In the genomic region with DNA sequence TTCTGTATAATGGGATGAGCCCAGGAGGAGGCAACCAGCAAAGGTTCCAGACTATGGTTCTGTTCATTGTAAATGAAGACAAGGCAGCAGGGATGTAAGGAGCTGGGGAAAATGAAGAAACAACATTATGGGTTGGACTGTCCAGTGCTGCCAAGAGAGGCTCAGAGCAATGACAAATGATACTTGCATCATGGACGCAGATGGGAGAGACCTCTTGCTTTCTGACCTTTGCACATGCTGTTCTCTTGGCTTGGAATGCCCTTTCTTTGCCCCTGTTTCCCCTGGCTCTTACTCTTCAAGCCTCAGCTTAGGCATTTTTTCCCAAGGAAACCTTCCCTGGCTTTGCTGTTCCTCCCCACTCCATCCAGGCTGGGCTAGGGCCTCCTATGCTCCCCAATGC, we compare ENCODE assay signal across 2 cellular contexts.
TF ChIP-seq lines count a peak whose summit lies in the region.

No MANE protein-coding gene starts in this region.

TF ChIP-seq in liver, 16 proteins besides CTCF, POLR2A, EP300 and RAD21 (continued from another document):
- no peak for TF ChIP-seq FOXA2 (IDR thresholded peaks at IDR 0.05)
- TF ChIP-seq, protein P1, sequence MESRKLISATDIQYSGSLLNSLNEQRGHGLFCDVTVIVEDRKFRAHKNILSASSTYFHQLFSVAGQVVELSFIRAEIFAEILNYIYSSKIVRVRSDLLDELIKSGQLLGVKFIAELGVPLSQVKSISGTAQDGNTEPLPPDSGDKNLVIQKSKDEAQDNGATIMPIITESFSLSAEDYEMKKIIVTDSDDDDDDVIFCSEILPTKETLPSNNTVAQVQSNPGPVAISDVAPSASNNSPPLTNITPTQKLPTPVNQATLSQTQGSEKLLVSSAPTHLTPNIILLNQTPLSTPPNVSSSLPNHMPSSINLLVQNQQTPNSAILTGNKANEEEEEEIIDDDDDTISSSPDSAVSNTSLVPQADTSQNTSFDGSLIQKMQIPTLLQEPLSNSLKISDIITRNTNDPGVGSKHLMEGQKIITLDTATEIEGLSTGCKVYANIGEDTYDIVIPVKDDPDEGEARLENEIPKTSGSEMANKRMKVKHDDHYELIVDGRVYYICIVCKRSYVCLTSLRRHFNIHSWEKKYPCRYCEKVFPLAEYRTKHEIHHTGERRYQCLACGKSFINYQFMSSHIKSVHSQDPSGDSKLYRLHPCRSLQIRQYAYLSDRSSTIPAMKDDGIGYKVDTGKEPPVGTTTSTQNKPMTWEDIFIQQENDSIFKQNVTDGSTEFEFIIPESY (IDR thresholded peaks at IDR 0.05), result no peak
- TF ChIP-seq HNF4G (IDR thresholded peaks at IDR 0.05), result no peak
- peak; percentile 62 for TF ChIP-seq NR2F2 (IDR thresholded peaks at IDR 0.05)
TF ChIP-seq in liver: peak in this region for 1.

TF ChIP-seq in HepG2, 621 proteins besides CTCF, POLR2A, EP300 and RAD21 (continued from another document):
- TF ChIP-seq HNF4A (CRISPR knock-in tag; IDR thresholded peaks at IDR 0.05), result no peak
- TF ChIP-seq ELF1 (CRISPR knock-in tag; IDR thresholded peaks at IDR 0.05), result no peak
- no peak for TF ChIP-seq TBP (CRISPR knock-in tag; IDR thresholded peaks at IDR 0.05)
- no peak for TF ChIP-seq TBX2 (CRISPR knock-in tag; IDR thresholded peaks at IDR 0.05; ENCODE audit: borderline replicate concordance)
- no peak for TF ChIP-seq ZNF530 (CRISPR knock-in tag; IDR thresholded peaks at IDR 0.05; ENCODE audit: low read depth)
- no peak for TF ChIP-seq PCBP1 (IDR thresholded peaks at IDR 0.05; ENCODE audit: borderline replicate concordance, low read depth, low read length)
- TF ChIP-seq NRL (CRISPR knock-in tag; IDR thresholded peaks at IDR 0.05; ENCODE audit: borderline replicate concordance), result no peak
- TF ChIP-seq ZNF616 (CRISPR knock-in tag; IDR thresholded peaks at IDR 0.05; ENCODE audit: low read depth), result no peak
- TF ChIP-seq ETV5 (CRISPR knock-in tag; IDR thresholded peaks at IDR 0.05; ENCODE audit: borderline replicate concordance), result no peak
- TF ChIP-seq, protein P2, sequence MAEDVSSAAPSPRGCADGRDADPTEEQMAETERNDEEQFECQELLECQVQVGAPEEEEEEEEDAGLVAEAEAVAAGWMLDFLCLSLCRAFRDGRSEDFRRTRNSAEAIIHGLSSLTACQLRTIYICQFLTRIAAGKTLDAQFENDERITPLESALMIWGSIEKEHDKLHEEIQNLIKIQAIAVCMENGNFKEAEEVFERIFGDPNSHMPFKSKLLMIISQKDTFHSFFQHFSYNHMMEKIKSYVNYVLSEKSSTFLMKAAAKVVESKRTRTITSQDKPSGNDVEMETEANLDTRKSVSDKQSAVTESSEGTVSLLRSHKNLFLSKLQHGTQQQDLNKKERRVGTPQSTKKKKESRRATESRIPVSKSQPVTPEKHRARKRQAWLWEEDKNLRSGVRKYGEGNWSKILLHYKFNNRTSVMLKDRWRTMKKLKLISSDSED (CRISPR knock-in tag; IDR thresholded peaks at IDR 0.05), result no peak
- TF ChIP-seq, protein P3, sequence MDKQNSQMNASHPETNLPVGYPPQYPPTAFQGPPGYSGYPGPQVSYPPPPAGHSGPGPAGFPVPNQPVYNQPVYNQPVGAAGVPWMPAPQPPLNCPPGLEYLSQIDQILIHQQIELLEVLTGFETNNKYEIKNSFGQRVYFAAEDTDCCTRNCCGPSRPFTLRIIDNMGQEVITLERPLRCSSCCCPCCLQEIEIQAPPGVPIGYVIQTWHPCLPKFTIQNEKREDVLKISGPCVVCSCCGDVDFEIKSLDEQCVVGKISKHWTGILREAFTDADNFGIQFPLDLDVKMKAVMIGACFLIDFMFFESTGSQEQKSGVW (CRISPR knock-in tag; IDR thresholded peaks at IDR 0.05; ENCODE audit: borderline replicate concordance), result no peak
- no peak for TF ChIP-seq CREM (IDR thresholded peaks at IDR 0.05)
- no peak for TF ChIP-seq CREM (CRISPR knock-in tag; IDR thresholded peaks at IDR 0.05)
- TF ChIP-seq NFKB2 (CRISPR knock-in tag; IDR thresholded peaks at IDR 0.05; ENCODE audit: borderline replicate concordance), result no peak
- TF ChIP-seq RBAK (CRISPR knock-in tag; IDR thresholded peaks at IDR 0.05), result no peak
- TF ChIP-seq KLF9 (CRISPR knock-in tag; IDR thresholded peaks at IDR 0.05; ENCODE audit: low read depth), result no peak
- no peak for TF ChIP-seq NFE2L1 (CRISPR knock-in tag; IDR thresholded peaks at IDR 0.05; ENCODE audit: borderline replicate concordance)
- no peak for TF ChIP-seq HDAC2 (CRISPR knock-in tag; IDR thresholded peaks at IDR 0.05)
